ENCODE assay signal across 19 cellular contexts in genomic region chr3:158753814-158754213, GRCh38. TPM values are rescaled to one million over a fixed set of nuclear protein-coding genes. Genes with fewer than 3 reads are reported as not detected.
A peak's percentile ranks its signal among the peaks of the same experiment; 100 is the strongest.
DNase-seq lines count a peak whose midpoint lies in the region; ATAC-seq and TF ChIP-seq lines count a peak whose summit lies in the region.
"Had no signal": no experiment of that assay in that cellular context is flagged by ENCODE, and none has a peak within 500 bp of the region (broad histone marks: within the 10 kb centered on the region; RNA-seq: fewer than 3 reads in every experiment).

No MANE protein-coding gene starts in this region.

- no peaks in the 10 kb centered on the region for H3K9me3 ChIP-seq in lower lobe of right lung
- H3K9me3 ChIP-seq in upper lobe of right lung = no peaks in the 10 kb centered on the region
- H3K9me3 ChIP-seq: BLaER1, Caco-2 had no signal

- H3K36me3 ChIP-seq in lower lobe of right lung (no peaks in the 10 kb centered on the region), upper lobe of right lung (no peaks in the 10 kb centered on the region)
- H3K36me3 ChIP-seq: BLaER1 had no signal

- no peak for TF ChIP-seq CTCF in lower lobe of right lung (IDR thresholded peaks at IDR 0.05)
- TF ChIP-seq CTCF in upper lobe of right lung (IDR thresholded peaks at IDR 0.05) = no peak

- peaks cover 9% of the 10 kb centered on the region for H3K4me1 ChIP-seq in lower lobe of right lung
- H3K4me1 ChIP-seq in upper lobe of right lung = peaks cover under 1% of the 10 kb centered on the region

- DNase-seq in Right ventricle myocardium inferior (ENCODE audit: missing footprints) (no peak), left cardiac atrium (no peak), lower lobe of right lung (no peak), upper lobe of right lung (no peak), DMS114 treated with DMSO at 0.1 percent for 48 hours (lab: John Stamatoyannopoulos, UW; ENCODE audit: unreplicated experiment) (no peak), globus pallidus (ENCODE audit: low spot score) (no peak)
- DNase-seq: Caco-2; CD4-positive, CD25-positive, alpha-beta regulatory T cell; CD8-positive, alpha-beta T cell; DMS79 treated with DMSO at 0.1 percent for 48 hours; GF-D8; H7; HCEC 1CT had no signal

- intact Hi-C loops in Right ventricle myocardium inferior (cut with DNase I) (no loop called here), left cardiac atrium (cut with DNase I) (no loop called here), lower lobe of right lung (cut with DNase I) (no loop called here), upper lobe of right lung (cut with DNase I) (no loop called here)

- H3K27ac ChIP-seq in lower lobe of right lung (no peak overlapping the region), upper lobe of right lung (no peak overlapping the region)
- H3K27ac ChIP-seq: 22Rv1, BLaER1, C4-2B had no signal

- H3K4me3 ChIP-seq in lower lobe of right lung = no peak overlapping the region
- no peak overlapping the region for H3K4me3 ChIP-seq in upper lobe of right lung
- H3K4me3 ChIP-seq: BLaER1 had no signal

- ATAC-seq in Right ventricle myocardium inferior (peak; percentile 26), left cardiac atrium (no peak), lower lobe of right lung (peak; percentile 32 to 71), upper lobe of right lung (peak; percentile 86)
- ATAC-seq: CD8-positive, alpha-beta T cell had no signal

- no peaks in the 10 kb centered on the region for H3K27me3 ChIP-seq in lower lobe of right lung (ENCODE audit: low read depth)
- H3K27me3 ChIP-seq in upper lobe of right lung = no peaks in the 10 kb centered on the region
- H3K27me3 ChIP-seq: BLaER1 had no signal

RNA-seq across cellular contexts. Expression of gene RARRES1, which starts 21.6 kb away (rescaled TPM):
- 22.3 TPM for total RNA-seq in Right ventricle myocardium inferior
- 100 to 1,000 TPM in 1 of 2 donors, 10 to 100 TPM in 1; 44.8 to 117 TPM for total RNA-seq in left cardiac atrium
- total RNA-seq in lower lobe of right lung = 65.8 TPM
- 41.5 TPM for total RNA-seq in upper lobe of right lung
- total RNA-seq: B cell; CD4-positive, CD25-positive, alpha-beta regulatory T cell; CD8-positive, alpha-beta T cell; Daoy; G401; H7 had no signal

RNA-seq across cellular contexts. Expression of gene MFSD1, which starts 48.0 kb away (rescaled TPM):
- total RNA-seq in Right ventricle myocardium inferior (32.2 TPM), left cardiac atrium (10 to 100 TPM; 42.6 to 47.4 TPM), lower lobe of right lung (102 TPM), upper lobe of right lung (84.5 TPM)

Comparison
In these comparisons a context has a peak if more than half of its experiments do, and no peak if none do; other contexts are left out.
1. ATAC-seq: peak in Right ventricle myocardium inferior (single experiment), lower lobe of right lung (2 of 2) and upper lobe of right lung (single experiment); none in left cardiac atrium (0 of 2).